Comparison of ENCODE assay signal across 8 cellular contexts in genomic region chr6:6007311-6008113, GRCh38. TPM values are rescaled to one million over a fixed set of nuclear protein-coding genes. Genes with fewer than 3 reads are reported as not detected.
A peak's percentile ranks its signal among the peaks of the same experiment; 100 is the strongest.
DNase-seq lines count a peak whose midpoint lies in the region; ATAC-seq and TF ChIP-seq lines count a peak whose summit lies in the region.

No MANE protein-coding gene starts in this region.

- H3K36me3 ChIP-seq in stomach, result no peaks in the 10 kb centered on the region

- H3K4me1 Mint-ChIP-seq in activated T-helper 2 cell treated with anti-CD3 and anti-CD28 coated beads, Interferon-gamma antibody, Interleukin-2, Interleukin-4, amounts not matched to agents 10 μg/mL and 5 μg/mL and 100 μg/mL, durations not matched to agents 14 hours and 24 hours and 36 hours (ENCODE audit: low read depth), result peaks cover 36% of the 10 kb centered on the region

- TF ChIP-seq CTCF in AG10803 (conservative IDR thresholded peaks at IDR 0.05; ENCODE audit: low read length) (peak; percentile 38; the same call in 1 of the 2 replicates), GM12874 (IDR thresholded peaks at IDR 0.05; ENCODE audit: insufficient read depth, low read depth, low read length) (peak; percentile 35; the same call in 1 of the 2 replicates), stomach (IDR thresholded peaks at IDR 0.05) (no peak)

- H3K9me3 Mint-ChIP-seq in activated T-helper 2 cell treated with anti-CD3 and anti-CD28 coated beads, Interferon-gamma antibody, Interleukin-2, Interleukin-4, amounts not matched to agents 10 μg/mL and 5 μg/mL and 100 μg/mL, durations not matched to agents 14 hours and 24 hours and 36 hours, result peaks cover 20% of the 10 kb centered on the region

- H3K36me3 Mint-ChIP-seq in activated T-helper 2 cell treated with anti-CD3 and anti-CD28 coated beads, Interferon-gamma antibody, Interleukin-2, Interleukin-4, amounts not matched to agents 10 μg/mL and 5 μg/mL and 100 μg/mL, durations not matched to agents 14 hours and 24 hours and 36 hours (ENCODE audit: low read depth), result peaks cover 16% of the 10 kb centered on the region

- 2 to 10% (median 5%) methylated on average over 37 to 60 of the region's 60 CpGs for WGBS in stomach, 5 donors

- DNase-seq in AG10803 (ENCODE audit: low read depth) (peak; percentile 62), NCI-H2227 treated with DMSO at 0.1 percent for 48 hours (lab: John Stamatoyannopoulos, UW) (peak; percentile 74), inferior parietal cortex (ENCODE audit: extremely low spot score) (peak; percentile 20), stomach (no peak)
- no peak for DNase-seq in activated T-helper 2 cell treated with anti-CD3 and anti-CD28 coated beads, Interferon-gamma antibody, Interleukin-2, Interleukin-4, amounts not matched to agents 10 μg/mL and 5 μg/mL and 100 μg/mL, durations not matched to agents 14 hours and 24 hours and 36 hours (ENCODE audit: low spot score)
- no peak for DNase-seq in stimulated activated CD4-positive, alpha-beta T cell treated with anti-CD3 and anti-CD28 coated beads, Interleukin-12 subunit alpha, Interleukin-12 subunit beta, amount 100 ng/mL, for 4 hours

- peaks cover 73% of the 10 kb centered on the region for H3K27me3 Mint-ChIP-seq in activated T-helper 2 cell treated with anti-CD3 and anti-CD28 coated beads, Interferon-gamma antibody, Interleukin-2, Interleukin-4, amounts not matched to agents 10 μg/mL and 5 μg/mL and 100 μg/mL, durations not matched to agents 14 hours and 24 hours and 36 hours (ENCODE audit: low read depth)

- no peak for TF ChIP-seq POLR2A in stomach (IDR thresholded peaks at IDR 0.05)

- ATAC-seq in HG02588 (IDR thresholded peaks at IDR 0.05; ENCODE audit: unreplicated experiment), result no peak

- intact Hi-C loops in activated T-helper 2 cell treated with anti-CD3 and anti-CD28 coated beads, Interferon-gamma antibody, Interleukin-2, Interleukin-4, amounts not matched to agents 10 μg/mL and 5 μg/mL and 100 μg/mL, durations not matched to agents 14 hours and 24 hours and 36 hours (cut with micrococcal nuclease), result loop anchor here (2.0 to 5.0 kb wide), 2 partner anchors 13 to 540 kb away; no protein-coding TSS in a partner anchor
- intact Hi-C loops in stomach (cut with DNase I; ENCODE audit: low total_unique reads), result no loop called here

- peak overlapping the region; percentile 67 for H3K4me3 ChIP-seq in AG10803 (ENCODE audit: low read length)
- H3K4me3 ChIP-seq in stomach, result peak overlapping the region; percentile 28 to 53 (median 42)

- H3K27ac ChIP-seq in stomach, result peak overlapping the region in 4 of 5 donors; percentile 32 to 70 (median 52)

- H3K9me3 ChIP-seq in stomach, result peaks cover 0 to 26% (median 10%) of the 10 kb centered on the region in 4 donors

- H3K27ac Mint-ChIP-seq in activated T-helper 2 cell treated with anti-CD3 and anti-CD28 coated beads, Interferon-gamma antibody, Interleukin-2, Interleukin-4, amounts not matched to agents 10 μg/mL and 5 μg/mL and 100 μg/mL, durations not matched to agents 14 hours and 24 hours and 36 hours, result peak overlapping the region; percentile 19

- peaks cover 39 to 60% (median 53%) of the 10 kb centered on the region in 4 donors for H3K4me1 ChIP-seq in stomach

- peak overlapping the region; percentile 81 for H3K4me3 Mint-ChIP-seq in activated T-helper 2 cell treated with anti-CD3 and anti-CD28 coated beads, Interferon-gamma antibody, Interleukin-2, Interleukin-4, amounts not matched to agents 10 μg/mL and 5 μg/mL and 100 μg/mL, durations not matched to agents 14 hours and 24 hours and 36 hours (ENCODE audit: low read depth)

- TF ChIP-seq EP300 in stomach (IDR thresholded peaks at IDR 0.05), result no peak

- H3K27me3 ChIP-seq in stomach, result peaks cover 54 to 99% (median 81%) of the 10 kb centered on the region in 3 donors

RNA-seq across cellular contexts. Expression of gene NRN1, which starts 0.8 kb away (rescaled TPM):
- 0.71 and 0.75 TPM in 2 replicates for total RNA-seq in activated T-helper 2 cell treated with anti-CD3 and anti-CD28 coated beads, Interferon-gamma antibody, Interleukin-2, Interleukin-4, amounts not matched to agents 10 μg/mL and 5 μg/mL and 100 μg/mL, durations not matched to agents 14 hours and 24 hours and 36 hours
- 1 to 10 TPM in 2 of 5 donors, under 1 TPM in 1, not detected in 2; 0.45 to 4.5 (median 4.2) TPM for total RNA-seq in stomach
- 1 to 10 TPM; 3.0 to 9.8 (median 7.0) TPM for polyA plus RNA-seq in stomach

Comparison
In these comparisons a context has a peak if more than half of its experiments do, and no peak if none do; other contexts are left out.
1. DNase-seq: peak in AG10803 (single experiment), NCI-H2227 treated with DMSO at 0.1 percent for 48 hours (single experiment) and inferior parietal cortex (single experiment); none in activated T-helper 2 cell treated with anti-CD3 and anti-CD28 coated beads, Interferon-gamma antibody, Interleukin-2, Interleukin-4, amounts not matched to agents 10 μg/mL and 5 μg/mL and 100 μg/mL, durations not matched to agents 14 hours and 24 hours and 36 hours (single experiment), stomach (single experiment) and stimulated activated CD4-positive, alpha-beta T cell treated with anti-CD3 and anti-CD28 coated beads, Interleukin-12 subunit alpha, Interleukin-12 subunit beta, amount 100 ng/mL, for 4 hours (single experiment).
2. CTCF ChIP-seq: peak in AG10803 (single experiment) and GM12874 (single experiment); none in stomach (0 of 7).